Comparison of ENCODE assay signal across 8 cellular contexts in genomic region chr2:189142893-189143759, GRCh38. TPM values are rescaled to one million over a fixed set of nuclear protein-coding genes. Genes with fewer than 3 reads are reported as not detected.
DNase-seq lines count a peak whose midpoint lies in the region; ATAC-seq lines count a peak whose summit lies in the region.

No MANE protein-coding gene starts in this region.

- H3K9me3 Mint-ChIP-seq in stimulated activated naive CD8-positive, alpha-beta T cell treated with anti-CD3 and anti-CD28 coated beads, Interleukin-15, amount 100 ng/mL, for 72 hours, result peaks cover 0 to 2% of the 10 kb centered on the region in 2 donors

- peak; percentile 100 for ATAC-seq in GM21367 (IDR thresholded peaks at IDR 0.05; ENCODE audit: unreplicated experiment)
- ATAC-seq in HG03521 (IDR thresholded peaks at IDR 0.05; ENCODE audit: unreplicated experiment), result peak; percentile 97
- peak; percentile 83 for ATAC-seq in stimulated activated naive CD8-positive, alpha-beta T cell treated with anti-CD3 and anti-CD28 coated beads, Interleukin-15, amount 100 ng/mL, for 72 hours

- H3K27me3 Mint-ChIP-seq in stimulated activated naive CD8-positive, alpha-beta T cell treated with anti-CD3 and anti-CD28 coated beads, Interleukin-15, amount 100 ng/mL, for 72 hours, result no peaks in the 10 kb centered on the region

- H3K4me3 Mint-ChIP-seq in stimulated activated naive CD8-positive, alpha-beta T cell treated with anti-CD3 and anti-CD28 coated beads, Interleukin-15, amount 100 ng/mL, for 72 hours, result no peak overlapping the region

- H3K36me3 ChIP-seq in SJSA1, result peaks cover 36% of the 10 kb centered on the region

- peaks cover 8% of the 10 kb centered on the region for H3K4me1 Mint-ChIP-seq in stimulated activated naive CD8-positive, alpha-beta T cell treated with anti-CD3 and anti-CD28 coated beads, Interleukin-15, amount 100 ng/mL, for 72 hours

- DNase-seq in NCI-H1105 treated with DMSO at 0.1 percent for 48 hours (lab: John Stamatoyannopoulos, UW) (peak; percentile 19), NCI-H1105 (lab: John Stamatoyannopoulos, UW) (no peak), SJSA1 (ENCODE audit: low read depth in 1 of 2, low spot score in 2 of 2) (peak; percentile 45 to 48), kidney tubule cell (ENCODE audit: low spot score) (peak; percentile 66)
- DNase-seq in activated naive CD8-positive, alpha-beta T cell treated with anti-CD3 and anti-CD28 coated beads, Interleukin-2, amount 50 U/mL, for 16 hours (ENCODE audit: low read depth, low spot score), result peak; percentile 19
- peak; percentile 41 to 46 for DNase-seq in stimulated activated naive CD8-positive, alpha-beta T cell treated with anti-CD3 and anti-CD28 coated beads, Interleukin-15, amount 100 ng/mL, for 72 hours

- no peak overlapping the region for H3K27ac ChIP-seq in SJSA1

- H3K27me3 ChIP-seq in SJSA1 (replicated peaks), result no peaks in the 10 kb centered on the region

- H3K4me3 ChIP-seq in SJSA1, result no peak overlapping the region

- H3K9me3 ChIP-seq in SJSA1 (replicated peaks), result no peaks in the 10 kb centered on the region

- H3K4me1 ChIP-seq in SJSA1 (replicated peaks), result peaks cover 13% of the 10 kb centered on the region

- H3K27ac Mint-ChIP-seq in stimulated activated naive CD8-positive, alpha-beta T cell treated with anti-CD3 and anti-CD28 coated beads, Interleukin-15, amount 100 ng/mL, for 72 hours, result no peak overlapping the region

RNA-seq across cellular contexts. Expression of gene COL5A2, which starts 36.4 kb away (rescaled TPM):
- total RNA-seq in SJSA1 (2014; rRNA removed; shearing (Covaris generic)), result 917 and 1,030 TPM in 2 replicates
